In genomic region chr13:46032341-46032740, GRCh38 we compare ENCODE assay signal across 23 cellular contexts. TPM values are rescaled to one million over a fixed set of nuclear protein-coding genes. Genes with fewer than 3 reads are reported as not detected.
DNase-seq lines count a peak whose midpoint lies in the region; TF ChIP-seq lines count a peak whose summit lies in the region.
"Had no signal": no experiment of that assay in that cellular context is flagged by ENCODE, and none has a peak within 500 bp of the region (broad histone marks: within the 10 kb centered on the region; RNA-seq: fewer than 3 reads in every experiment).

No MANE protein-coding gene starts in this region.

- H3K9me3 ChIP-seq in HEK293 (ENCODE audit: control insufficient read depth, insufficient read depth, low read depth, low read length), result peaks cover 2% of the 10 kb centered on the region; the same call in 1 of the 2 replicates
- H3K9me3 ChIP-seq: BE2C had no signal

- H3K9me3 Mint-ChIP-seq in activated naive CD4-positive, alpha-beta T cell treated with anti-CD3 and anti-CD28 coated beads, Interleukin-2, amount 10 ng/mL, durations not matched to agents 7 days and 5 days, result peaks cover 8% of the 10 kb centered on the region

- no peaks in the 10 kb centered on the region for H3K4me1 ChIP-seq in HEK293 (ENCODE audit: control insufficient read depth, insufficient read depth, low read length)
- H3K4me1 ChIP-seq: A549; BE2C; BLaER1 treated with 17β-estradiol and CSF1 and Interleukin-3, amounts not matched to agents 10 nM and 100 nM had no signal

- POLR2A ChIA-PET in HEK293 (lab: Yijun Ruan, JAX), result no interaction called here

- no peak overlapping the region for H3K27ac ChIP-seq in HEK293 (ENCODE audit: extremely low read depth, low read depth, low read length)
- H3K27ac ChIP-seq: A549; BLaER1 treated with 17β-estradiol and CSF1 and Interleukin-3, amounts not matched to agents 10 nM and 100 nM; GM23248 had no signal

- H3K36me3 ChIP-seq in HEK293 (ENCODE audit: control insufficient read depth in 2 of 2, insufficient read depth in 1 of 2, low read length in 2 of 2), result peaks cover 0 to 15% of the 10 kb centered on the region in 2 experiments

- DNase-seq in amniotic epithelial cell (ENCODE audit: low read depth), result peak; percentile 31
- DNase-seq in fibroblast of gingiva (ENCODE audit: low read depth), result peak; percentile 52
- peak; percentile 16 for DNase-seq in fibroblast of villous mesenchyme (ENCODE audit: low read depth)
- no peak for DNase-seq in activated effector memory CD4-positive, alpha-beta T cell treated with anti-CD3 and anti-CD28 coated beads, Interleukin-2, amount 50 U/mL, for 16 hours
- DNase-seq in activated naive CD4-positive, alpha-beta T cell treated with anti-CD3 and anti-CD28 coated beads, Interleukin-2, amount 10 ng/mL, durations not matched to agents 7 days and 5 days, result no peak
- DNase-seq in NCI-H526 (lab: John Stamatoyannopoulos, UW), result no peak
- DNase-seq in NCI-H69 (lab: John Stamatoyannopoulos, UW), result no peak
- DNase-seq: 8988T; ACHN; AML-193; BE2C; CD4-positive, alpha-beta T cell; CD8-positive, alpha-beta memory T cell; DMS 273 treated with DMSO at 0.1 percent for 48 hours; DMS79; EL; GDM1; GM23248; H7 had no signal

- H3K27ac Mint-ChIP-seq in activated naive CD4-positive, alpha-beta T cell treated with anti-CD3 and anti-CD28 coated beads, Interleukin-2, amount 10 ng/mL, durations not matched to agents 7 days and 5 days, result no peak overlapping the region
- H3K27ac Mint-ChIP-seq: CD14-positive monocyte; CD4-positive, alpha-beta T cell; CD8-positive, alpha-beta memory T cell had no signal

- H3K36me3 Mint-ChIP-seq in activated naive CD4-positive, alpha-beta T cell treated with anti-CD3 and anti-CD28 coated beads, Interleukin-2, amount 10 ng/mL, durations not matched to agents 7 days and 5 days, result peaks cover 58% of the 10 kb centered on the region

- H3K4me3 Mint-ChIP-seq in activated naive CD4-positive, alpha-beta T cell treated with anti-CD3 and anti-CD28 coated beads, Interleukin-2, amount 10 ng/mL, durations not matched to agents 7 days and 5 days, result no peak overlapping the region
- H3K4me3 Mint-ChIP-seq: CD14-positive monocyte; CD4-positive, alpha-beta T cell; CD8-positive, alpha-beta memory T cell had no signal

- H3K4me3 ChIP-seq in HEK293 (ENCODE audit: low read depth, low read length) (no peak overlapping the region), fibroblast of villous mesenchyme (ENCODE audit: low read depth, low read length) (no peak overlapping the region)
- H3K4me3 ChIP-seq: A549; BLaER1 treated with 17β-estradiol and CSF1 and Interleukin-3, amounts not matched to agents 10 nM and 100 nM; GM23248 had no signal

- H3K4me1 Mint-ChIP-seq in activated naive CD4-positive, alpha-beta T cell treated with anti-CD3 and anti-CD28 coated beads, Interleukin-2, amount 10 ng/mL, durations not matched to agents 7 days and 5 days, result peaks cover 8% of the 10 kb centered on the region

- CTCF ChIA-PET in HEK293 (lab: Yijun Ruan, JAX), result interaction anchor here (0.6 to 0.7 kb wide), 2 partner anchors 60 to 95 kb away, joined by 5 read pairs; no protein-coding TSS in a partner anchor
- CTCF ChIA-PET in activated naive CD4-positive, alpha-beta T cell treated with anti-CD3 and anti-CD28 coated beads, Interleukin-2, amount 10 ng/mL, durations not matched to agents 7 days and 5 days (lab: Charles Lee), result no interaction called here

- no peak for TF ChIP-seq CTCF in HEK293 (tag by site-specific recombination; IDR thresholded peaks at IDR 0.05)
- no peak for TF ChIP-seq CTCF in fibroblast of villous mesenchyme (IDR thresholded peaks at IDR 0.05; ENCODE audit: insufficient read depth, low read depth, low read length)

- no peaks in the 10 kb centered on the region for H3K27me3 Mint-ChIP-seq in activated naive CD4-positive, alpha-beta T cell treated with anti-CD3 and anti-CD28 coated beads, Interleukin-2, amount 10 ng/mL, durations not matched to agents 7 days and 5 days
- H3K27me3 Mint-ChIP-seq: CD4-positive, alpha-beta T cell; CD8-positive, alpha-beta memory T cell had no signal

TF ChIP-seq in HEK293, 187 proteins besides CTCF, POLR2A, EP300 and RAD21:
- TF ChIP-seq ZNF211 (tag by site-specific recombination; IDR thresholded peaks at IDR 0.05; ENCODE audit: low read depth) (peak; percentile 47; the same call in 1 of the 2 replicates), ZNF114 (tag by site-specific recombination; IDR thresholded peaks at IDR 0.05) (no peak)
TF ChIP-seq in HEK293: peak in this region for 1.

RNA-seq across cellular contexts. Expression of gene ZC3H13, which starts 20.2 kb away (rescaled TPM):
- total RNA-seq in fibroblast of villous mesenchyme, result 16.1 and 21.2 TPM in 2 replicates

Comparison
In these comparisons a context has a peak if more than half of its experiments do, and no peak if none do; other contexts are left out.
1. DNase-seq: peak in amniotic epithelial cell (single experiment), fibroblast of gingiva (single experiment) and fibroblast of villous mesenchyme (single experiment); none in activated effector memory CD4-positive, alpha-beta T cell treated with anti-CD3 and anti-CD28 coated beads, Interleukin-2, amount 50 U/mL, for 16 hours (single experiment), activated naive CD4-positive, alpha-beta T cell treated with anti-CD3 and anti-CD28 coated beads, Interleukin-2, amount 10 ng/mL, durations not matched to agents 7 days and 5 days (single experiment), NCI-H526 (0 of 2) and NCI-H69 (single experiment).